In the genomic region with DNA sequence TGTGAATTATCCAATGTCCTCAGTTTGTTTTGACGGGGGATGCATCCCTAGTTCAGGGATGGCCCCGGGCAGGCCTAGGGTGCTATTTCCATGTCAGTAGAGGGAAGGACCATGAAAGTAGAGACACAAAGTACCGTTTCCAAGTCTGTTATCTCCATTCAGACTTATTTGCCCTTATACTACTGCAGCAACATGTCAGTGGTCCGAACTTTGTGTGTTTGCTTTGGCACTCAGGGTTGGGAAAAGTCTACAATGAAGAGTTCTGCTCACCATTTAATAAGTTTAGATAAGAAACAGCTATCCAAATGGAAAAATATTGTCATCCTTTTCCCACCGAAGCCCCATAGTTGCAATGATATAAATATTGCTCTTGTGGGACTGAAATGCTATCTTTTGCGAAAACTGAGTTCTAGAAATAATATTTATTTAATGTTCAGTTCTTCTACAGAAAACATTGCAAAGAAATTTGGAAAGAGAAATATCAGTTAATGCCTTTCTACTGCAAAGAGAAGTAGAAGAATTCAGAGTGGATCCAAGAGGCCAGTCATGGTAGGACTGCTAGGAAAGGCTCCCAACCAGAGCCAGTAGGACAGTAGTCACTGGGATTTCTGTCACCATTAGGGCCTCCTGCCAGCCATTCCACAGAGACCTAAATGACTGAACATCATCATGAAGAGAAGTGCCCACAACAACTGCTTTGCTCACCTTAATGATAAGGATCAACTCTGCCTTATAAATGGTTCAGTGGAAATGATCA, we compare ENCODE assay signal across 25 cellular contexts. TPM values are rescaled to one million over a fixed set of nuclear protein-coding genes. Genes with fewer than 3 reads are reported as not detected.
DNase-seq lines count a peak whose midpoint lies in the region; ATAC-seq and TF ChIP-seq lines count a peak whose summit lies in the region.
"Had no signal": no experiment of that assay in that cellular context is flagged by ENCODE, and none has a peak within 500 bp of the region (broad histone marks: within the 10 kb centered on the region; RNA-seq: fewer than 3 reads in every experiment).

No MANE protein-coding gene starts in this region.

- ATAC-seq in Right ventricle myocardium superior (ENCODE audit: poor library complexity) (peak; percentile 52), left lobe of liver (peak; percentile 70)
- no peak for ATAC-seq in activated CD8-positive, alpha-beta T cell treated with anti-CD3 and anti-CD28 coated beads for 36 hours
- ATAC-seq: HCT116 had no signal

- H3K4me3 ChIP-seq in left ventricle myocardium inferior (no peak overlapping the region), prostate gland (no peak overlapping the region)

- TF ChIP-seq CTCF in left ventricle myocardium inferior (IDR thresholded peaks at IDR 0.05; ENCODE audit: borderline replicate concordance) (no peak), prostate gland (IDR thresholded peaks at IDR 0.05) (no peak), GM20000 (IDR thresholded peaks at IDR 0.05; ENCODE audit: extremely low read depth, missing control alignments) (no peak)
- no peak for TF ChIP-seq CTCF in activated CD8-positive, alpha-beta T cell treated with anti-CD3 and anti-CD28 coated beads for 36 hours (IDR thresholded peaks at IDR 0.05)

- CTCF ChIA-PET in activated CD8-positive, alpha-beta T cell treated with anti-CD3 and anti-CD28 coated beads for 36 hours (lab: Charles Lee), result no interaction called here

- H3K4me1 ChIP-seq in left ventricle myocardium inferior (peaks cover 36% of the 10 kb centered on the region), prostate gland (replicated peaks) (no peaks in the 10 kb centered on the region)

- H3K36me3 Mint-ChIP-seq in activated CD8-positive, alpha-beta T cell treated with anti-CD3 and anti-CD28 coated beads for 36 hours (ENCODE audit: low read depth), result no peaks in the 10 kb centered on the region
- H3K36me3 Mint-ChIP-seq: CD8-positive, alpha-beta memory T cell had no signal

- intact Hi-C loops in Right ventricle myocardium superior (cut with DNase I), result no loop called here
- intact Hi-C loops in left ventricle myocardium inferior (cut with micrococcal nuclease), result no loop called here
- intact Hi-C loops in prostate gland (cut with DNase I), result no loop called here
- intact Hi-C loops in activated CD8-positive, alpha-beta T cell treated with anti-CD3 and anti-CD28 coated beads for 36 hours (cut with micrococcal nuclease), result no loop called here

- H3K27me3 Mint-ChIP-seq in activated CD8-positive, alpha-beta T cell treated with anti-CD3 and anti-CD28 coated beads for 36 hours, result peaks cover 3% of the 10 kb centered on the region

- H3K27me3 ChIP-seq in left ventricle myocardium inferior (ENCODE audit: low read depth) (no peaks in the 10 kb centered on the region), prostate gland (replicated peaks; ENCODE audit: insufficient read depth) (no peaks in the 10 kb centered on the region)

- H3K4me3 Mint-ChIP-seq in activated CD8-positive, alpha-beta T cell treated with anti-CD3 and anti-CD28 coated beads for 36 hours, result no peak overlapping the region
- H3K4me3 Mint-ChIP-seq: CD8-positive, alpha-beta memory T cell had no signal

- H3K27ac ChIP-seq in left ventricle myocardium inferior (replicated peaks) (peak overlapping the region; percentile 67), prostate gland (peak overlapping the region; percentile 24 to 50)
- H3K27ac ChIP-seq: HL-60, RWPE1 had no signal

- H3K27ac Mint-ChIP-seq in activated CD8-positive, alpha-beta T cell treated with anti-CD3 and anti-CD28 coated beads for 36 hours, result no peak overlapping the region
- H3K27ac Mint-ChIP-seq: CD8-positive, alpha-beta memory T cell had no signal

- H3K9me3 ChIP-seq in left ventricle myocardium inferior (replicated peaks) (no peaks in the 10 kb centered on the region), prostate gland (no peaks in the 10 kb centered on the region)

- H3K4me1 Mint-ChIP-seq in activated CD8-positive, alpha-beta T cell treated with anti-CD3 and anti-CD28 coated beads for 36 hours (ENCODE audit: low read depth), result no peaks in the 10 kb centered on the region
- H3K4me1 Mint-ChIP-seq: CD8-positive, alpha-beta memory T cell had no signal

- no peak for TF ChIP-seq POLR2A in prostate gland (IDR thresholded peaks at IDR 0.05)

- DNase-seq in Right ventricle myocardium superior, result no peak
- DNase-seq in left ventricle myocardium inferior, result no peak
- DNase-seq in left lobe of liver (ENCODE audit: low spot score), result peak; percentile 84
- DNase-seq in prostate gland (ENCODE audit: low spot score), result peak; percentile 54
- DNase-seq in NCI-H146 (lab: John Stamatoyannopoulos, UW), result no peak
- DNase-seq in GM20000 (ENCODE audit: low spot score), result no peak
- no peak for DNase-seq in activated CD8-positive, alpha-beta T cell treated with anti-CD3 and anti-CD28 coated beads for 36 hours
- DNase-seq in stimulated activated naive CD4-positive, alpha-beta T cell treated with Interleukin-2 at 50 U/mL for 16 hours (lab: John Stamatoyannopoulos, UW), result no peak
- DNase-seq: C1 segment of cervical spinal cord; Calu3; CD8-positive, alpha-beta memory T cell; DND-41; NCI-H1092; NCI-H1417 treated with DMSO at 0.1 percent for 48 hours; NCI-H187; NCI-H2081 treated with DMSO at 0.1 percent for 48 hours; NCI-H2171; NCI-H226; NCI-H510A; NCI-H69; SIG-M5 had no signal

- H3K9me3 Mint-ChIP-seq in activated CD8-positive, alpha-beta T cell treated with anti-CD3 and anti-CD28 coated beads for 36 hours, result peaks cover 1% of the 10 kb centered on the region

- 25% methylated on average over 6 of the region's 6 CpGs for WGBS in prostate gland

- H3K36me3 ChIP-seq in left ventricle myocardium inferior, result no peaks in the 10 kb centered on the region
- H3K36me3 ChIP-seq in prostate gland, result no peaks in the 10 kb centered on the region

- POLR2A ChIA-PET in activated CD8-positive, alpha-beta T cell treated with anti-CD3 and anti-CD28 coated beads for 36 hours (lab: Charles Lee), result no interaction called here

RNA-seq across cellular contexts. Expression of a gene that starts 11.5 kb away (rescaled TPM):
- 56.2 TPM for total RNA-seq in Right ventricle myocardium superior
- total RNA-seq in left ventricle myocardium inferior, result 54.6 TPM
- total RNA-seq in left lobe of liver, result 2,376 TPM
- 10 to 100 TPM in 1 of 2 donors, 1 to 10 TPM in 1; 4.7 to 12.0 TPM for total RNA-seq in prostate gland
- not detected for total RNA-seq in activated CD8-positive, alpha-beta T cell treated with anti-CD3 and anti-CD28 coated beads for 36 hours
- total RNA-seq: A673; CD8-positive, alpha-beta memory T cell had no signal

RNA-seq across cellular contexts. Expression of a gene that starts 21.8 kb away (rescaled TPM):
- total RNA-seq in Right ventricle myocardium superior, result 0.83 TPM
- total RNA-seq in left ventricle myocardium inferior, result 0.14 TPM
- not detected for total RNA-seq in left lobe of liver
- under 1 TPM; 0.45 to 0.59 TPM for total RNA-seq in prostate gland
- not detected for total RNA-seq in activated CD8-positive, alpha-beta T cell treated with anti-CD3 and anti-CD28 coated beads for 36 hours
- total RNA-seq: A673; Calu3; CD8-positive, alpha-beta memory T cell had no signal

Comparison
In these comparisons a context has a peak if more than half of its experiments do, and no peak if none do; other contexts are left out.
1. DNase-seq: peak in left lobe of liver (single experiment) and prostate gland (single experiment); none in Right ventricle myocardium superior (single experiment), left ventricle myocardium inferior (single experiment), NCI-H146 (single experiment), GM20000 (single experiment), activated CD8-positive, alpha-beta T cell treated with anti-CD3 and anti-CD28 coated beads for 36 hours (single experiment) and stimulated activated naive CD4-positive, alpha-beta T cell treated with Interleukin-2 at 50 U/mL for 16 hours (single experiment).
2. RNA of a gene that starts 11.5 kb away (total RNA-seq): 2,376 TPM in left lobe of liver (single experiment); 56.2 TPM in Right ventricle myocardium superior (single experiment), 54.6 TPM in left ventricle myocardium inferior (single experiment), 4.7 to 12.0 TPM in prostate gland and not detected in activated CD8-positive, alpha-beta T cell treated with anti-CD3 and anti-CD28 coated beads for 36 hours; every median in the first group is over 10 times any median in the second.